Comparison of ENCODE assay signal across 28 cellular contexts in the genomic region with DNA sequence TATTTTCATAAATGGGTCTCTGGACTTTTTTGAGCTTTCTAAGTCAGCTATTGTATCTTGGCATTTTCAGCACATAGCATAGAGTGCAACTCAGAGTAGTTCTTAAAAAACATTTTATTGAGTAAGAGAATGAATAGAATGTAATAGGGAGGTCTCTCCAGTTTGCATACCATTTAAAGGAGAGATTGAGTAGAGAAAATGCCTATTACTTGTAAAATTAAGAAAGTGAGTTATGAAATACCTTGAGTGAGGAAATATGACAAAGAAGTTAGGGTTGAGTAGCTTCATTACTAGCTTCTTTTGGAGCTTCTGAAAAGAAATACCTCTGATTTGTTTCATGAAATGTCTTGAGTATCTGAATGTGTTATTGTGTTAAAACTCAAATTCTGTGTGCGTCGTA.
"Had no signal": no experiment of that assay in that cellular context is flagged by ENCODE, and none has a peak within 500 bp of the region (broad histone marks: within the 10 kb centered on the region; RNA-seq: fewer than 3 reads in every experiment).

No MANE protein-coding gene starts in this region.

- H3K27me3 Mint-ChIP-seq: activated CD4-positive, alpha-beta T cell treated with anti-CD3 and anti-CD28 coated beads for 36 hours; activated CD4-positive, alpha-beta T cell treated with anti-CD3 and anti-CD28 coated beads, Interleukin-2, amount 10 ng/mL, durations not matched to agents 7 days and 5 days; activated T-cell treated with anti-CD3 and anti-CD28 coated beads, Interleukin-2, amount 50 U/mL, for 24 hours had no signal

- ATAC-seq: activated CD4-positive, alpha-beta T cell treated with anti-CD3 and anti-CD28 coated beads for 36 hours; activated CD4-positive, CD25-positive, alpha-beta regulatory T cell treated with anti-CD3 and anti-CD28 coated beads, Interleukin-2, amount 50 U/mL, for 24 hours; activated CD8-positive, alpha-beta T cell treated with anti-CD3 and anti-CD28 coated beads, Interleukin-2, amount 10 ng/mL, durations not matched to agents 7 days and 5 days; Panc1 had no signal

- H3K4me1 Mint-ChIP-seq: activated CD4-positive, alpha-beta T cell treated with anti-CD3 and anti-CD28 coated beads for 36 hours; activated CD4-positive, alpha-beta T cell treated with anti-CD3 and anti-CD28 coated beads, Interleukin-2, amount 10 ng/mL, durations not matched to agents 7 days and 5 days; activated naive CD8-positive, alpha-beta T cell treated with anti-CD3 and anti-CD28 coated beads for 36 hours; WTC11 had no signal

- H3K4me1 ChIP-seq: ascending aorta, SJCRH30 had no signal

- H3K27ac Mint-ChIP-seq: activated CD4-positive, alpha-beta T cell treated with anti-CD3 and anti-CD28 coated beads for 36 hours; activated CD4-positive, alpha-beta T cell treated with anti-CD3 and anti-CD28 coated beads, Interleukin-2, amount 10 ng/mL, durations not matched to agents 7 days and 5 days; activated CD8-positive, alpha-beta T cell treated with anti-CD3 and anti-CD28 coated beads, Interleukin-2, amount 10 ng/mL, durations not matched to agents 7 days and 5 days; activated naive CD8-positive, alpha-beta T cell treated with anti-CD3 and anti-CD28 coated beads for 36 hours; activated T-cell treated with anti-CD3 and anti-CD28 coated beads, Interleukin-2, amount 50 U/mL, for 24 hours; activated T-helper 2 cell treated with anti-CD3 and anti-CD28 coated beads, Interferon-gamma antibody, Interleukin-2, Interleukin-4, amounts not matched to agents 10 μg/mL and 5 μg/mL and 100 μg/mL, durations not matched to agents 14 hours and 24 hours and 36 hours; WTC11 had no signal

- H3K36me3 Mint-ChIP-seq: activated naive CD8-positive, alpha-beta T cell treated with anti-CD3 and anti-CD28 coated beads for 36 hours had no signal

- H3K4me3 ChIP-seq: ascending aorta, SJCRH30, SK-N-MC had no signal

- DNase-seq: activated CD4-positive, alpha-beta T cell treated with anti-CD3 and anti-CD28 coated beads for 36 hours; activated CD4-positive, alpha-beta T cell treated with anti-CD3 and anti-CD28 coated beads, Interleukin-2, amount 10 ng/mL, durations not matched to agents 7 days and 5 days; activated CD4-positive, alpha-beta T cell treated with anti-CD3 and anti-CD28 coated beads, Interleukin-2, amount 50 U/mL, for 48 hours; activated CD8-positive, alpha-beta T cell treated with anti-CD3 and anti-CD28 coated beads, Interleukin-2, amount 10 ng/mL, durations not matched to agents 7 days and 5 days; activated naive CD4-positive, alpha-beta T cell treated with anti-CD3 and anti-CD28 coated beads, Interleukin-2, amount 50 U/mL, for 16 hours; activated naive CD8-positive, alpha-beta T cell treated with anti-CD3 and anti-CD28 coated beads for 36 hours; activated T-cell treated with anti-CD3 and anti-CD28 coated beads, Interleukin-2, amount 50 U/mL, for 24 hours; amygdala; caudate nucleus; cerebellar nuclear complex; MM.1S; MV-4-11; NCI-H1092; NCI-H1436 treated with DMSO at 0.1 percent for 48 hours; NCI-H1694 treated with DMSO at 0.1 percent for 48 hours; NCI-H2029; NCI-H345; NCI-H524 treated with DMSO at 0.1 percent for 48 hours; SHP77; SJCRH30; T1000 had no signal

- H3K27ac ChIP-seq: ascending aorta, KMS-11, SJCRH30, SK-N-MC had no signal

- H3K9me3 ChIP-seq: SJCRH30 had no signal

- H3K9ac ChIP-seq: KMS-11 had no signal

- H3K27me3 ChIP-seq: ascending aorta, SJCRH30 had no signal

- H3K4me3 Mint-ChIP-seq: activated CD4-positive, alpha-beta T cell treated with anti-CD3 and anti-CD28 coated beads for 36 hours; activated CD4-positive, alpha-beta T cell treated with anti-CD3 and anti-CD28 coated beads, Interleukin-2, amount 10 ng/mL, durations not matched to agents 7 days and 5 days; activated CD8-positive, alpha-beta T cell treated with anti-CD3 and anti-CD28 coated beads, Interleukin-2, amount 10 ng/mL, durations not matched to agents 7 days and 5 days; activated naive CD8-positive, alpha-beta T cell treated with anti-CD3 and anti-CD28 coated beads for 36 hours; activated T-cell treated with anti-CD3 and anti-CD28 coated beads, Interleukin-2, amount 50 U/mL, for 24 hours; WTC11 had no signal

- H3K36me3 ChIP-seq: ascending aorta, SJCRH30 had no signal
